1 cellular context compared by ENCODE assay signal in genomic region chr1:40076895-40077312, GRCh38.
TF ChIP-seq lines count a peak whose summit lies in the region.

No MANE protein-coding gene starts in this region.

TF ChIP-seq in WTC11, 78 proteins besides CTCF, POLR2A, EP300 and RAD21 (continued from another document):
- TF ChIP-seq AFF4 (CRISPR knock-in tag; IDR thresholded peaks at IDR 0.05; ENCODE audit: borderline replicate concordance) (no peak), NFYB (CRISPR knock-in tag; conservative IDR thresholded peaks at IDR 0.05; ENCODE audit: low read depth) (no peak), ATF1 (CRISPR knock-in tag; IDR thresholded peaks at IDR 0.05) (no peak), NFE2L1 (CRISPR knock-in tag; IDR thresholded peaks at IDR 0.05) (no peak), CDX4 (CRISPR knock-in tag; IDR thresholded peaks at IDR 0.05; ENCODE audit: borderline replicate concordance) (no peak), JAZF1 (CRISPR knock-in tag; IDR thresholded peaks at IDR 0.05) (no peak), KAT7 (CRISPR knock-in tag; IDR thresholded peaks at IDR 0.05; ENCODE audit: borderline replicate concordance) (no peak)
- TF ChIP-seq, protein P1, sequence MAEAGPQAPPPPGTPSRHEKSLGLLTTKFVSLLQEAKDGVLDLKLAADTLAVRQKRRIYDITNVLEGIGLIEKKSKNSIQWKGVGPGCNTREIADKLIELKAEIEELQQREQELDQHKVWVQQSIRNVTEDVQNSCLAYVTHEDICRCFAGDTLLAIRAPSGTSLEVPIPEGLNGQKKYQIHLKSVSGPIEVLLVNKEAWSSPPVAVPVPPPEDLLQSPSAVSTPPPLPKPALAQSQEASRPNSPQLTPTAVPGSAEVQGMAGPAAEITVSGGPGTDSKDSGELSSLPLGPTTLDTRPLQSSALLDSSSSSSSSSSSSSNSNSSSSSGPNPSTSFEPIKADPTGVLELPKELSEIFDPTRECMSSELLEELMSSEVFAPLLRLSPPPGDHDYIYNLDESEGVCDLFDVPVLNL (CRISPR knock-in tag; IDR thresholded peaks at IDR 0.05; ENCODE audit: borderline replicate concordance, low read depth): no peak
- TF ChIP-seq, protein P2, sequence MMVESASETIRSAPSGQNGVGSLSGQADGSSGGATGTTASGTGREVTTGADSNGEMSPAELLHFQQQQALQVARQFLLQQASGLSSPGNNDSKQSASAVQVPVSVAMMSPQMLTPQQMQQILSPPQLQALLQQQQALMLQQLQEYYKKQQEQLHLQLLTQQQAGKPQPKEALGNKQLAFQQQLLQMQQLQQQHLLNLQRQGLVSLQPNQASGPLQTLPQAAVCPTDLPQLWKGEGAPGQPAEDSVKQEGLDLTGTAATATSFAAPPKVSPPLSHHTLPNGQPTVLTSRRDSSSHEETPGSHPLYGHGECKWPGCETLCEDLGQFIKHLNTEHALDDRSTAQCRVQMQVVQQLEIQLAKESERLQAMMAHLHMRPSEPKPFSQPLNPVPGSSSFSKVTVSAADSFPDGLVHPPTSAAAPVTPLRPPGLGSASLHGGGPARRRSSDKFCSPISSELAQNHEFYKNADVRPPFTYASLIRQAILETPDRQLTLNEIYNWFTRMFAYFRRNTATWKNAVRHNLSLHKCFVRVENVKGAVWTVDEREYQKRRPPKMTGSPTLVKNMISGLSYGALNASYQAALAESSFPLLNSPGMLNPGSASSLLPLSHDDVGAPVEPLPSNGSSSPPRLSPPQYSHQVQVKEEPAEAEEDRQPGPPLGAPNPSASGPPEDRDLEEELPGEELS (CRISPR knock-in tag; IDR thresholded peaks at IDR 0.05): no peak
